ENCODE assay signal across 21 cellular contexts in genomic region chr7:139066315-139066714, GRCh38. TPM values are rescaled to one million over a fixed set of nuclear protein-coding genes. Genes with fewer than 3 reads are reported as not detected.
DNase-seq lines count a peak whose midpoint lies in the region; ATAC-seq and TF ChIP-seq lines count a peak whose summit lies in the region.
"Had no signal": no experiment of that assay in that cellular context is flagged by ENCODE, and none has a peak within 500 bp of the region (broad histone marks: within the 10 kb centered on the region; RNA-seq: fewer than 3 reads in every experiment).

No MANE protein-coding gene starts in this region.

- H3K4me3 Mint-ChIP-seq in activated CD4-positive, alpha-beta T cell treated with anti-CD3 and anti-CD28 coated beads for 36 hours = no peak overlapping the region
- no peak overlapping the region for H3K4me3 Mint-ChIP-seq in CD4-positive, alpha-beta T cell
- no peak overlapping the region for H3K4me3 Mint-ChIP-seq in activated CD4-positive, alpha-beta memory T cell treated with anti-CD3 and anti-CD28 coated beads, Interleukin-2, amount 10 ng/mL, durations not matched to agents 7 days and 5 days
- H3K4me3 Mint-ChIP-seq: T-helper 1 cell treated with Interleukin-12 subunit alpha and Interleukin-12 subunit beta and Interleukin-4 antibody, amounts not matched to agents 30 μg/mL and 1 μg/mL, for 36 hours; type B pancreatic cell had no signal

- ATAC-seq in activated CD4-positive, alpha-beta T cell treated with anti-CD3 and anti-CD28 coated beads for 36 hours = peak; percentile 6
- ATAC-seq in CD4-positive, alpha-beta T cell (ENCODE audit: poor library complexity) = no peak
- peak; percentile 81 for ATAC-seq in left lobe of liver
- ATAC-seq: gastrocnemius medialis had no signal

- CTCF ChIA-PET in activated CD4-positive, alpha-beta T cell treated with anti-CD3 and anti-CD28 coated beads for 36 hours (lab: Charles Lee) = interaction anchor here (0.6 to 4.9 kb wide), 3 partner anchors 9 to 176 kb away, joined by 4 to 36 read pairs (median 4); no protein-coding TSS in a partner anchor
- CTCF ChIA-PET in CD4-positive, alpha-beta T cell (lab: Charles Lee) = interaction anchor here (0.8 kb wide), 1 partner anchor 14 kb away, joined by 3 read pairs; no protein-coding TSS in a partner anchor
- CTCF ChIA-PET in activated CD4-positive, alpha-beta memory T cell treated with anti-CD3 and anti-CD28 coated beads, Interleukin-2, amount 10 ng/mL, durations not matched to agents 7 days and 5 days (lab: Charles Lee) = interaction anchor here (1.2 to 2.6 kb wide), 3 partner anchors 9 to 29 kb away, joined by 3 to 17 read pairs (median 9); no protein-coding TSS in a partner anchor

- H3K27ac ChIP-seq in CD4-positive, alpha-beta T cell (ENCODE audit: low read depth, low read length) = no peak overlapping the region
- H3K27ac ChIP-seq: esophagus squamous epithelium, gastrocnemius medialis, hepatocyte, SJSA1 had no signal

- no peak for DNase-seq in activated CD4-positive, alpha-beta T cell treated with anti-CD3 and anti-CD28 coated beads for 36 hours
- DNase-seq in activated CD4-positive, alpha-beta T cell treated with anti-CD3 and anti-CD28 coated beads for 1 hour = no peak
- no peak for DNase-seq in CD4-positive, alpha-beta T cell
- DNase-seq in activated CD4-positive, alpha-beta memory T cell treated with anti-CD3 and anti-CD28 coated beads, Interleukin-2, amount 10 ng/mL, durations not matched to agents 7 days and 5 days = no peak
- DNase-seq in left lobe of liver (ENCODE audit: low spot score) = no peak
- DNase-seq in NCI-H1048 (lab: John Stamatoyannopoulos, UW) = no peak
- no peak for DNase-seq in HPDE6-E6E7 (ENCODE audit: extremely low spot score)
- no peak for DNase-seq in DMS114 treated with DMSO at 0.1 percent for 48 hours (lab: John Stamatoyannopoulos, UW; ENCODE audit: unreplicated experiment)
- DNase-seq: 8988T; CD4-positive, CD25-positive, alpha-beta regulatory T cell; esophagus squamous epithelium; gastrocnemius medialis; NCI-H1105; NCI-H1930; NCI-H526 treated with DMSO at 0.1 percent for 48 hours; stimulated activated CD8-positive, alpha-beta memory T cell treated with anti-CD3 and anti-CD28 coated beads, Interleukin-4, amount 100 ng/mL, for 48 hours had no signal

- peaks cover 77% of the 10 kb centered on the region for H3K36me3 Mint-ChIP-seq in activated CD4-positive, alpha-beta T cell treated with anti-CD3 and anti-CD28 coated beads for 36 hours (ENCODE audit: low read depth)
- peaks cover 95% of the 10 kb centered on the region for H3K36me3 Mint-ChIP-seq in CD4-positive, alpha-beta T cell (ENCODE audit: low read depth)
- peaks cover 88% of the 10 kb centered on the region for H3K36me3 Mint-ChIP-seq in activated CD4-positive, alpha-beta memory T cell treated with anti-CD3 and anti-CD28 coated beads, Interleukin-2, amount 10 ng/mL, durations not matched to agents 7 days and 5 days (ENCODE audit: low read depth)

- H3K27me3 Mint-ChIP-seq in activated CD4-positive, alpha-beta T cell treated with anti-CD3 and anti-CD28 coated beads for 36 hours = no peaks in the 10 kb centered on the region
- H3K27me3 Mint-ChIP-seq in CD4-positive, alpha-beta T cell = no peaks in the 10 kb centered on the region
- no peaks in the 10 kb centered on the region for H3K27me3 Mint-ChIP-seq in activated CD4-positive, alpha-beta memory T cell treated with anti-CD3 and anti-CD28 coated beads, Interleukin-2, amount 10 ng/mL, durations not matched to agents 7 days and 5 days
- H3K27me3 Mint-ChIP-seq: CD4-positive, CD25-positive, alpha-beta regulatory T cell; IgD-negative memory B cell; type B pancreatic cell had no signal

- TF ChIP-seq CTCF in CD4-positive, alpha-beta T cell (IDR thresholded peaks at IDR 0.05) = no peak

- H3K27me3 ChIP-seq in CD4-positive, alpha-beta T cell (ENCODE audit: control insufficient read depth, insufficient read depth, low read length) = no peaks in the 10 kb centered on the region
- H3K27me3 ChIP-seq: esophagus squamous epithelium, gastrocnemius medialis, hepatocyte, SJSA1 had no signal

- no peaks in the 10 kb centered on the region for H3K9me3 Mint-ChIP-seq in activated CD4-positive, alpha-beta T cell treated with anti-CD3 and anti-CD28 coated beads for 36 hours (ENCODE audit: low read depth)
- no peaks in the 10 kb centered on the region for H3K9me3 Mint-ChIP-seq in CD4-positive, alpha-beta T cell
- no peaks in the 10 kb centered on the region for H3K9me3 Mint-ChIP-seq in activated CD4-positive, alpha-beta memory T cell treated with anti-CD3 and anti-CD28 coated beads, Interleukin-2, amount 10 ng/mL, durations not matched to agents 7 days and 5 days
- H3K9me3 Mint-ChIP-seq: CD4-positive, CD25-positive, alpha-beta regulatory T cell; IgD-negative memory B cell; T-helper 1 cell treated with Interleukin-12 subunit alpha and Interleukin-12 subunit beta and Interleukin-4 antibody, amounts not matched to agents 30 μg/mL and 1 μg/mL, for 36 hours had no signal

- POLR2A ChIA-PET in activated CD4-positive, alpha-beta T cell treated with anti-CD3 and anti-CD28 coated beads for 36 hours (lab: Charles Lee) = no interaction called here
- POLR2A ChIA-PET in CD4-positive, alpha-beta T cell (lab: Charles Lee) = interaction anchor here (0.6 to 2.7 kb wide), 5 partner anchors 9 to 38 kb away, joined by 3 to 11 read pairs (median 4); no protein-coding TSS in a partner anchor
- POLR2A ChIA-PET in activated CD4-positive, alpha-beta memory T cell treated with anti-CD3 and anti-CD28 coated beads, Interleukin-2, amount 10 ng/mL, durations not matched to agents 7 days and 5 days (lab: Charles Lee) = interaction anchor here (1.0 to 14.5 kb wide), 7 partner anchors 9 to 180 kb away, joined by 3 to 171 read pairs (median 6); no protein-coding TSS in a partner anchor

- intact Hi-C loops in activated CD4-positive, alpha-beta T cell treated with anti-CD3 and anti-CD28 coated beads for 36 hours (cut with DNase I, micrococcal nuclease) = no loop called here
- intact Hi-C loops in CD4-positive, alpha-beta T cell (cut with DNase I, micrococcal nuclease) = no loop called here

- H3K9me3 ChIP-seq in CD4-positive, alpha-beta T cell (ENCODE audit: control insufficient read depth, low read length) = no peaks in the 10 kb centered on the region
- H3K9me3 ChIP-seq: esophagus squamous epithelium, gastrocnemius medialis, SJSA1 had no signal

- peaks cover 50% of the 10 kb centered on the region for H3K4me1 Mint-ChIP-seq in activated CD4-positive, alpha-beta T cell treated with anti-CD3 and anti-CD28 coated beads for 36 hours
- H3K4me1 Mint-ChIP-seq in CD4-positive, alpha-beta T cell (ENCODE audit: low read depth) = peaks cover 76% of the 10 kb centered on the region
- H3K4me1 Mint-ChIP-seq in activated CD4-positive, alpha-beta memory T cell treated with anti-CD3 and anti-CD28 coated beads, Interleukin-2, amount 10 ng/mL, durations not matched to agents 7 days and 5 days = peaks cover 73% of the 10 kb centered on the region

- H3K27ac Mint-ChIP-seq in activated CD4-positive, alpha-beta T cell treated with anti-CD3 and anti-CD28 coated beads for 36 hours = peak overlapping the region; percentile 40
- H3K27ac Mint-ChIP-seq in CD4-positive, alpha-beta T cell = peak overlapping the region; percentile 81
- peak overlapping the region; percentile 16 for H3K27ac Mint-ChIP-seq in activated CD4-positive, alpha-beta memory T cell treated with anti-CD3 and anti-CD28 coated beads, Interleukin-2, amount 10 ng/mL, durations not matched to agents 7 days and 5 days
- H3K27ac Mint-ChIP-seq: IgD-negative memory B cell had no signal

RNA-seq across cellular contexts. Expression of gene ZC3HAV1L, which starts 30.5 kb away (rescaled TPM):
- total RNA-seq in activated CD4-positive, alpha-beta T cell treated with anti-CD3 and anti-CD28 coated beads for 36 hours = 10 to 100 TPM; 19.8 to 23.2 TPM
- total RNA-seq in CD4-positive, alpha-beta T cell = under 1 TPM; 0.44 to 0.50 TPM
- 10 to 100 TPM; 16.7 to 17.8 TPM for total RNA-seq in activated CD4-positive, alpha-beta memory T cell treated with anti-CD3 and anti-CD28 coated beads, Interleukin-2, amount 10 ng/mL, durations not matched to agents 7 days and 5 days
- total RNA-seq in left lobe of liver = 0.93 TPM

RNA-seq across cellular contexts. Expression of gene ZC3HAV1, which starts 43.2 kb away (rescaled TPM):
- total RNA-seq in activated CD4-positive, alpha-beta T cell treated with anti-CD3 and anti-CD28 coated beads for 36 hours = 100 to 1,000 TPM; 110 to 120 TPM
- total RNA-seq in CD4-positive, alpha-beta T cell = 100 to 1,000 TPM; 169 to 178 TPM
- total RNA-seq in activated CD4-positive, alpha-beta memory T cell treated with anti-CD3 and anti-CD28 coated beads, Interleukin-2, amount 10 ng/mL, durations not matched to agents 7 days and 5 days = 100 to 1,000 TPM; 129 to 133 TPM
- total RNA-seq in left lobe of liver = 16.8 TPM

Comparison
In these comparisons a context has a peak if more than half of its experiments do, and no peak if none do; other contexts are left out.
1. H3K27ac Mint-ChIP-seq: peak in every context shown above with its lines; median percentile 81 in CD4-positive, alpha-beta T cell; 40 in activated CD4-positive, alpha-beta T cell treated with anti-CD3 and anti-CD28 coated beads for 36 hours; 16 in activated CD4-positive, alpha-beta memory T cell treated with anti-CD3 and anti-CD28 coated beads, Interleukin-2, amount 10 ng/mL, durations not matched to agents 7 days and 5 days.